Comparison of ENCODE assay signal across 11 cellular contexts in genomic region chr15:91866371-91866905, GRCh38. TPM values are rescaled to one million over a fixed set of nuclear protein-coding genes. Genes with fewer than 3 reads are reported as not detected.
DNase-seq lines count a peak whose midpoint lies in the region; ATAC-seq and TF ChIP-seq lines count a peak whose summit lies in the region.
"Had no signal": no experiment of that assay in that cellular context is flagged by ENCODE, and none has a peak within 500 bp of the region (broad histone marks: within the 10 kb centered on the region; RNA-seq: fewer than 3 reads in every experiment).

No MANE protein-coding gene starts in this region.

- TF ChIP-seq CTCF in RWPE1 (conservative IDR thresholded peaks at IDR 0.05; ENCODE audit: low read depth), result no peak
- no peak for TF ChIP-seq CTCF in fibroblast of villous mesenchyme (IDR thresholded peaks at IDR 0.05; ENCODE audit: insufficient read depth, low read depth, low read length)
- no peak for TF ChIP-seq CTCF in smooth muscle cell (IDR thresholded peaks at IDR 0.05; ENCODE audit: borderline replicate concordance, insufficient read depth, poor library complexity, severe bottlenecking)

- CTCF ChIA-PET in RWPE1 (lab: Yijun Ruan, JAX), result interaction anchor here (0.7 to 3.1 kb wide), 3 partner anchors 11 to 76 kb away, joined by 3 to 21 read pairs (median 3); partner anchors contain the start of gene SLCO3A1

- no peak for ATAC-seq in HG03159 (IDR thresholded peaks at IDR 0.05; ENCODE audit: unreplicated experiment)
- ATAC-seq: stimulated activated naive CD8-positive, alpha-beta T cell treated with anti-CD3 and anti-CD28 coated beads, Interleukin-15, amount 100 ng/mL, for 72 hours had no signal

- peak overlapping the region; percentile 92 for H3K27ac ChIP-seq in GM23248
- H3K27ac ChIP-seq in RWPE1, result peak overlapping the region; percentile 99
- H3K27ac ChIP-seq in smooth muscle cell (ENCODE audit: low read depth), result peak overlapping the region; percentile 59

- WGBS in GM23248 (ENCODE audit: low coverage in 1 of 2, low lambda C conversion rate in 2 of 2, missing lambda C conversion rate in 2 of 2), 2 experiments, result 29 to 32% methylated on average over 6 of the region's 6 CpGs
- WGBS in smooth muscle cell (ENCODE audit: low lambda C conversion rate), result 83% methylated on average over 6 of the region's 6 CpGs

- H3K9ac ChIP-seq in GM23248, result peak overlapping the region; percentile 70
- no peak overlapping the region for H3K9ac ChIP-seq in smooth muscle cell (ENCODE audit: low read depth)

- DNase-seq in GM23248 (peak; percentile 43), RWPE1 (ENCODE audit: low spot score) (peak; percentile 96), fibroblast of villous mesenchyme (ENCODE audit: low read depth) (peak; percentile 60), smooth muscle cell (lab: John Stamatoyannopoulos, UW; ENCODE audit: unreplicated experiment) (no peak), DMS153 treated with DMSO at 0.1 percent for 48 hours (lab: John Stamatoyannopoulos, UW; ENCODE audit: unreplicated experiment) (no peak)
- no peak for DNase-seq in stimulated activated CD4-positive, alpha-beta T cell treated with anti-CD3 and anti-CD28 coated beads, Interleukin-4, amount 100 ng/mL, for 4 hours
- DNase-seq in stimulated activated CD4-positive, alpha-beta T cell treated with anti-CD3 and anti-CD28 coated beads, Interleukin-4, amount 100 ng/mL, for 1 hour, result no peak
- DNase-seq: dermis blood vessel endothelial cell; naive B cell; stimulated activated naive CD8-positive, alpha-beta T cell treated with anti-CD3 and anti-CD28 coated beads, Interleukin-15, amount 100 ng/mL, for 72 hours had no signal

- H3K9me3 ChIP-seq in GM23248 (ENCODE audit: low read depth) (no peaks in the 10 kb centered on the region), smooth muscle cell (replicated peaks; ENCODE audit: low read depth) (no peaks in the 10 kb centered on the region)

- peak overlapping the region; percentile 47 for H3K4me3 ChIP-seq in GM23248
- no peak overlapping the region for H3K4me3 ChIP-seq in fibroblast of villous mesenchyme (ENCODE audit: low read depth, low read length)
- H3K4me3 ChIP-seq in smooth muscle cell, result no peak overlapping the region

- H3K36me3 ChIP-seq in GM23248 (ENCODE audit: low read depth) (no peaks in the 10 kb centered on the region), smooth muscle cell (ENCODE audit: low read depth) (no peaks in the 10 kb centered on the region)

- H2AFZ ChIP-seq in GM23248 (peak overlapping the region; percentile 79), smooth muscle cell (ENCODE audit: low read depth) (no peak overlapping the region)

- POLR2A ChIA-PET in RWPE1 (lab: Yijun Ruan, JAX; ENCODE audit: low non-redundant PET), result interaction anchor here (0.6 to 0.8 kb wide), 2 partner anchors 72 to 1300 kb away, joined by 3 to 7 read pairs; no protein-coding TSS in a partner anchor

- peaks cover 30% of the 10 kb centered on the region for H3K4me1 ChIP-seq in GM23248 (ENCODE audit: insufficient read depth)
- peaks cover 4% of the 10 kb centered on the region for H3K4me1 ChIP-seq in smooth muscle cell (ENCODE audit: low read depth)

- in situ Hi-C loops in GM23248 (cut with MboI), result loop anchor here (10.0 kb wide), 1 partner anchor 208 kb away; no protein-coding TSS in a partner anchor

- H3K27me3 ChIP-seq in GM23248 (replicated peaks; ENCODE audit: insufficient read depth), result no peaks in the 10 kb centered on the region
- H3K27me3 ChIP-seq in smooth muscle cell (ENCODE audit: low read depth), result no peaks in the 10 kb centered on the region

- H3K79me2 ChIP-seq in GM23248 (ENCODE audit: insufficient read depth) (peaks cover 28% of the 10 kb centered on the region; the same call in 1 of the 2 replicates), smooth muscle cell (ENCODE audit: low read depth) (no peaks in the 10 kb centered on the region)

- H3K9me2 ChIP-seq in GM23248 (ENCODE audit: insufficient read depth), result no peaks in the 10 kb centered on the region

- peak overlapping the region; percentile 67 for H3K4me2 ChIP-seq in GM23248 (ENCODE audit: unreplicated experiment)
- H3K4me2 ChIP-seq in smooth muscle cell, result no peak overlapping the region

- H4K20me1 ChIP-seq in GM23248 (ENCODE audit: insufficient read depth) (no peaks in the 10 kb centered on the region), smooth muscle cell (ENCODE audit: low read depth) (no peaks in the 10 kb centered on the region)

- H3F3A ChIP-seq in GM23248 (ENCODE audit: insufficient read depth) (peaks cover 32% of the 10 kb centered on the region), smooth muscle cell (ENCODE audit: low read depth) (no peaks in the 10 kb centered on the region)

RNA-seq across cellular contexts. Expression of gene SLCO3A1, which starts 12.9 kb away (rescaled TPM):
- 0.38 and 1.9 TPM in 2 replicates for total RNA-seq in GM23248 (2014; rRNA removed; shearing (Covaris generic))
- polyA plus RNA-seq in GM23248 (2016; fragmentation: Nextera tagmentation; extraction: Ambion mirVana) (5.7 and 6.9 TPM in 2 replicates), smooth muscle cell (1.3 and 4.7 TPM in 2 replicates)
- total RNA-seq in fibroblast of villous mesenchyme (2.9 and 8.6 TPM in 2 replicates), smooth muscle cell (1.0 and 12.6 TPM in 2 replicates)

Comparison
In these comparisons a context has a peak if more than half of its experiments do, and no peak if none do; other contexts are left out.
1. DNase-seq: peak in GM23248 (single experiment), RWPE1 (single experiment) and fibroblast of villous mesenchyme (single experiment); none in smooth muscle cell (single experiment), stimulated activated CD4-positive, alpha-beta T cell treated with anti-CD3 and anti-CD28 coated beads, Interleukin-4, amount 100 ng/mL, for 4 hours (0 of 2), DMS153 treated with DMSO at 0.1 percent for 48 hours (single experiment) and stimulated activated CD4-positive, alpha-beta T cell treated with anti-CD3 and anti-CD28 coated beads, Interleukin-4, amount 100 ng/mL, for 1 hour (single experiment).
2. Peak in every context shown above with its lines, with median percentiles within 50 percentile points of each other: H3K27ac ChIP-seq.